In genomic region chr11:2532704-2533641, GRCh38 we compare ENCODE assay signal across 8 cellular contexts.
A peak's percentile ranks its signal among the peaks of the same experiment; 100 is the strongest.
DNase-seq lines count a peak whose midpoint lies in the region; ATAC-seq and TF ChIP-seq lines count a peak whose summit lies in the region.

No MANE protein-coding gene starts in this region.

- TF ChIP-seq RAD21 in liver (IDR thresholded peaks at IDR 0.05), result peak; percentile 96 to 97

- peaks cover 64% of the 10 kb centered on the region for H3K4me1 Mint-ChIP-seq in dendritic cell treated with granulocyte-macrophage colony-stimulating factor and Interleukin-4, amounts not matched to agents 40 ng/mL and 50 ng/mL, for 4 days (ENCODE audit: low read depth)

- peak; percentile 93 for DNase-seq in NCI-H69 (lab: John Stamatoyannopoulos, UW)
- peak; percentile 95 for DNase-seq in activated CD4-positive, alpha-beta T cell treated with anti-CD3 and anti-CD28 coated beads, Interleukin-2, amount 50 U/mL, for 1 hour
- peak; percentile 85 for DNase-seq in stimulated activated CD4-positive, alpha-beta T cell treated with anti-CD3 and anti-CD28 coated beads, Interleukin-2, amount 100 ng/mL, for 4 hours (ENCODE audit: low read depth)

- H3K9me3 Mint-ChIP-seq in dendritic cell treated with granulocyte-macrophage colony-stimulating factor and Interleukin-4, amounts not matched to agents 40 ng/mL and 50 ng/mL, for 4 days, result no peaks in the 10 kb centered on the region

- peak; percentile 77 for ATAC-seq in GM18907 (IDR thresholded peaks at IDR 0.05; ENCODE audit: unreplicated experiment)
- ATAC-seq in HG03460 (IDR thresholded peaks at IDR 0.05; ENCODE audit: unreplicated experiment), result peak; percentile 57

- H3K36me3 ChIP-seq in ACC112 (ENCODE audit: insufficient read depth, low read length) (no peaks in the 10 kb centered on the region), liver (ENCODE audit: control insufficient read depth in 4 of 4, insufficient read depth in 3 of 4, low read depth in 1 of 4, low read length in 3 of 4) (no peaks in the 10 kb centered on the region)

- H2AFZ ChIP-seq in ACC112 (ENCODE audit: low read length, unreplicated experiment), result peak overlapping the region; percentile 47

- H3K9ac ChIP-seq in liver (ENCODE audit: low read depth in 1 of 2, low read length in 2 of 2), result no peak overlapping the region

- intact Hi-C loops in dendritic cell treated with granulocyte-macrophage colony-stimulating factor and Interleukin-4, amounts not matched to agents 40 ng/mL and 50 ng/mL, for 4 days (cut with micrococcal nuclease), result loop anchor here (1.0 kb wide), 1 partner anchor 355 kb away; no protein-coding TSS in a partner anchor

- H3K4me3 ChIP-seq in ACC112 (ENCODE audit: low read depth, low read length), result peak overlapping the region; percentile 23; the same call in 1 of the 2 replicates
- no peak overlapping the region for H3K4me3 ChIP-seq in liver (ENCODE audit: low read depth in 1 of 3, low read length in 3 of 3)

- WGBS in liver, result 35% methylated on average over 47 of the region's 47 CpGs

- H3K27ac ChIP-seq in ACC112 (ENCODE audit: low read depth, low read length) (no peak overlapping the region), liver (ENCODE audit: low read depth in 1 of 2, low read length in 2 of 2) (no peak overlapping the region)

- peak overlapping the region; percentile 70 for H3K4me3 Mint-ChIP-seq in dendritic cell treated with granulocyte-macrophage colony-stimulating factor and Interleukin-4, amounts not matched to agents 40 ng/mL and 50 ng/mL, for 4 days

- H3K27me3 ChIP-seq in ACC112 (ENCODE audit: insufficient read depth, low read length), result no peaks in the 10 kb centered on the region
- peaks cover 0 to 6% (median 0%) of the 10 kb centered on the region in 4 donors for H3K27me3 ChIP-seq in liver (ENCODE audit: control insufficient read depth in 4 of 4, insufficient read depth in 4 of 4, low read length in 3 of 4)

- H3K4me1 ChIP-seq in ACC112 (ENCODE audit: control insufficient read depth, insufficient read depth, low read length, unreplicated experiment), result peaks cover 14% of the 10 kb centered on the region
- H3K4me1 ChIP-seq in liver (ENCODE audit: control insufficient read depth in 4 of 4, insufficient read depth in 4 of 4, low read length in 3 of 4), result peaks cover 0 to 8% (median 5%) of the 10 kb centered on the region in 4 donors

- H3K79me2 ChIP-seq in ACC112 (ENCODE audit: control insufficient read depth, insufficient read depth, low read length, unreplicated experiment), result no peaks in the 10 kb centered on the region

- H3K27ac Mint-ChIP-seq in dendritic cell treated with granulocyte-macrophage colony-stimulating factor and Interleukin-4, amounts not matched to agents 40 ng/mL and 50 ng/mL, for 4 days, result peak overlapping the region; percentile 56

- H3K36me3 Mint-ChIP-seq in dendritic cell treated with granulocyte-macrophage colony-stimulating factor and Interleukin-4, amounts not matched to agents 40 ng/mL and 50 ng/mL, for 4 days (ENCODE audit: low read depth), result peaks cover 50% of the 10 kb centered on the region

- H3K9me3 ChIP-seq in liver (ENCODE audit: control insufficient read depth in 4 of 4, low read length in 3 of 4), result no peaks in the 10 kb centered on the region

- TF ChIP-seq CTCF in liver (IDR thresholded peaks at IDR 0.05; ENCODE audit: low read depth, low read length, missing input control), result peak; percentile 99

- H3K27me3 Mint-ChIP-seq in dendritic cell treated with granulocyte-macrophage colony-stimulating factor and Interleukin-4, amounts not matched to agents 40 ng/mL and 50 ng/mL, for 4 days, result peaks cover 18% of the 10 kb centered on the region

TF ChIP-seq in liver, 16 proteins besides CTCF, POLR2A, EP300 and RAD21:
- TF ChIP-seq NR2F2 (IDR thresholded peaks at IDR 0.05), result no peak
- TF ChIP-seq MAX (IDR thresholded peaks at IDR 0.05), result no peak
- no peak for TF ChIP-seq EGR1 (IDR thresholded peaks at IDR 0.05; ENCODE audit: low read depth in 2 of 2)
- no peak for TF ChIP-seq ZBTB33 (IDR thresholded peaks at IDR 0.05)
- no peak for TF ChIP-seq HNF4G (IDR thresholded peaks at IDR 0.05)
- TF ChIP-seq GABPA (IDR thresholded peaks at IDR 0.05 in 1 of 2, conservative IDR thresholded peaks at IDR 0.05 in 1 of 2), result no peak
- TF ChIP-seq FOXA1 (IDR thresholded peaks at IDR 0.05), result no peak
- TF ChIP-seq ATF3 (IDR thresholded peaks at IDR 0.05), result no peak
- no peak for TF ChIP-seq JUND (IDR thresholded peaks at IDR 0.05)
- no peak for TF ChIP-seq REST (IDR thresholded peaks at IDR 0.05)
- TF ChIP-seq YY1 (IDR thresholded peaks at IDR 0.05), result no peak
- TF ChIP-seq HNF4A (conservative IDR thresholded peaks at IDR 0.05), result no peak
- no peak for TF ChIP-seq TAF1 (conservative IDR thresholded peaks at IDR 0.05)
- TF ChIP-seq RXRA (IDR thresholded peaks at IDR 0.05), result no peak
- TF ChIP-seq FOXA2 (IDR thresholded peaks at IDR 0.05), result no peak
- no peak for TF ChIP-seq SP1 (IDR thresholded peaks at IDR 0.05)
